Comparison of ENCODE assay signal across 8 cellular contexts in the genomic region with DNA sequence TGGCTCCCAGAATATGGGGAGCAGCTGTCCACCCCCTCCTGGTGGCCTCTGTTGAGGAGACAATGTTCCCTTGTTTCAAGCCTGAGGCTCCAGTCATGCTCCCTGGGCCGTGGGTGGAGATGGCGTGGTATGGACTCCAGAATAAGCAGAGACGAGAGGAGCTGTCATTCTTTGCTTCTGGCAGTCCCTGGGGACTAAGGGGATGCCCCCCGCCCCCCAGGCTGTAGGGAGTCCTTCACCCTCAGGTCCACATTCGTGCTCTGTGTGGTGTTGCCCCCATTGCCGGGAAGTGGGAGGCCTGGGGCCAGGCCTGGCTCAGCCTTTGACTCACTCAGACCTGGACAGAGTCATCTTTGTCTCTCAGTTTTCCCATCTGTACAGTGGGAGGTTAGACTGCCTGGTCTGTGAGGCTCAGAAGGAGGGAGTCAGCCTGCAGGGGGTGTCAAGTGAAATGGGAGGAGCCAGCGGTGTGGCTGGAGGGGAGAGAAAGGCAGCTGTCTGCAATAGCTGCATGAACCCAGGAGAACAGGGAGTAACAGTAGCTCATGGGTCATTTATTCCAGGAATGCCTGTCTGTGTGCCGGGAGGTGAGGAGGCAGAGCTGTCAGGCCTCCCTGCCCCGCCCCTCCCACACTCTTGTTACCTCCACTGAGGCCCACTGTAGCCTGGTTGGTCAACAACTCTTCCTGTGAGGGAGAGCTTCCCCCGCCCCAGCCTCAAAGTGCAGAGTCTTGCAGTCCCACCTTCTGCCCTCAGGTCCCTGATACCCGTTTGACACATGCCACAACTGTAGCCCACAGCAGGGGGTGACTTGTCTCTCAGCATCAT. TPM values are rescaled to one million over a fixed set of nuclear protein-coding genes. Genes with fewer than 3 reads are reported as not detected.
DNase-seq lines count a peak whose midpoint lies in the region; ATAC-seq and TF ChIP-seq lines count a peak whose summit lies in the region.

No MANE protein-coding gene starts in this region.

- no peaks in the 10 kb centered on the region for H3K27me3 ChIP-seq in PC-9 (ENCODE audit: insufficient read depth, low read depth)

- CTCF ChIA-PET in PC-9 (lab: Charles Lee) = interaction anchor here (0.7 kb wide), 1 partner anchor 307 kb away, joined by 3 read pairs; no protein-coding TSS in a partner anchor

- TF ChIP-seq CTCF in GM12873 (IDR thresholded peaks at IDR 0.05; ENCODE audit: insufficient read depth, low read depth, low read length, missing control alignments) (peak; percentile 11), PC-9 (conservative IDR thresholded peaks at IDR 0.05) (no peak), foreskin fibroblast (IDR thresholded peaks at IDR 0.05; ENCODE audit: low read depth, low read length) (no peak), lower leg skin (IDR thresholded peaks at IDR 0.05) (no peak)

- peaks cover 35% of the 10 kb centered on the region for H3K79me2 ChIP-seq in PC-9 (ENCODE audit: low read depth)

- peaks cover 39% of the 10 kb centered on the region for H4K20me1 ChIP-seq in PC-9 (ENCODE audit: insufficient read depth)

- BruUV-seq in PC-9 (replicated peaks; lab: Mats Ljungman, UMichigan) = no TSS peak

- no peak overlapping the region for H3K27ac ChIP-seq in PC-9

- H3K9me3 ChIP-seq in PC-9 (ENCODE audit: insufficient read depth, low read depth) = no peaks in the 10 kb centered on the region

- H3K4me2 ChIP-seq in PC-9 = peak overlapping the region; percentile 1; the same call in 1 of the 2 replicates

- POLR2A ChIA-PET in PC-9 (lab: Charles Lee; ENCODE audit: unreplicated experiment) = interaction anchor here (0.5 to 0.7 kb wide), 3 partner anchors 12 to 573 kb away, joined by 4 to 5 read pairs (median 5); no protein-coding TSS in a partner anchor

- no peak for ATAC-seq in GM18517 (IDR thresholded peaks at IDR 0.05; ENCODE audit: unreplicated experiment)

- H3K4me1 ChIP-seq in PC-9 (replicated peaks; ENCODE audit: insufficient read depth) = peaks cover 31% of the 10 kb centered on the region

- no peak for DNase-seq in PC-9
- peak; percentile 41 to 60 for DNase-seq in foreskin fibroblast
- peak in 8 of 10 donors; percentile 47 to 96 (median 71) for DNase-seq in posterior cingulate gyrus
- DNase-seq in lower leg skin (ENCODE audit: low spot score in 2 of 2) = no peak
- DNase-seq in RPMI8226 = no peak
- no peak for DNase-seq in NCI-H2196 treated with DMSO at 0.1 percent for 48 hours (lab: John Stamatoyannopoulos, UW; ENCODE audit: unreplicated experiment)

- peaks cover 10% of the 10 kb centered on the region; the same call in 1 of the 2 replicates for H3F3A ChIP-seq in PC-9 (ENCODE audit: insufficient read depth, low read depth)

- no peaks in the 10 kb centered on the region for H3K9me2 ChIP-seq in PC-9 (ENCODE audit: insufficient read depth)

- no peak for TF ChIP-seq POLR2A in lower leg skin (IDR thresholded peaks at IDR 0.05)

- H3K36me3 ChIP-seq in PC-9 (ENCODE audit: low read depth) = no peaks in the 10 kb centered on the region

- intact Hi-C loops in PC-9 (cut with micrococcal nuclease; ENCODE audit: unreplicated experiment) = no loop called here
- intact Hi-C loops in posterior cingulate gyrus (cut with DNase I) = no loop called here
- intact Hi-C loops in lower leg skin (cut with DNase I; ENCODE audit: low total_unique reads) = no loop called here

- WGBS in lower leg skin, 2 donors = 62 to 75% methylated on average over 9 to 11 of the region's 11 CpGs

- H2AFZ ChIP-seq in PC-9 = no peak overlapping the region

- H3K4me3 ChIP-seq in PC-9 = no peak overlapping the region
- H3K4me3 ChIP-seq in foreskin fibroblast (ENCODE audit: low read depth in 1 of 2, low read length in 2 of 2) = peak overlapping the region; percentile 85 to 88
- H3K4me3 ChIP-seq in lower leg skin (ENCODE audit: low read depth, poor library complexity, severe bottlenecking) = no peak overlapping the region

RNA-seq across cellular contexts. Expression of gene ARHGEF17, which starts 6.3 kb away (rescaled TPM):
- total RNA-seq in PC-9 (2021) (56.9 and 62.1 TPM in 2 replicates), lower leg skin (10 to 100 TPM; 10.2 to 18.8 (median 14.7) TPM)

RNA-seq across cellular contexts. Expression of gene P2RY6, which starts 42.2 kb away (rescaled TPM):
- total RNA-seq in PC-9 (2021) (29.7 and 34.7 TPM in 2 replicates), lower leg skin (under 1 TPM in 2 of 4 donors, not detected in 2; 0.46 to 0.81 TPM)

Comparison
In these comparisons a context has a peak if more than half of its experiments do, and no peak if none do; other contexts are left out.
1. DNase-seq: peak in foreskin fibroblast (2 of 2) and posterior cingulate gyrus (8 of 10); none in PC-9 (0 of 2), lower leg skin (0 of 2), RPMI8226 (single experiment) and NCI-H2196 treated with DMSO at 0.1 percent for 48 hours (single experiment).
2. H3K4me3 ChIP-seq: peak in foreskin fibroblast (2 of 2); none in PC-9 (single experiment) and lower leg skin (single experiment).
3. RNA of gene P2RY6, which starts 42.2 kb away (total RNA-seq): 29.7 to 34.7 TPM in PC-9; 0.46 to 0.81 TPM in lower leg skin; every median in the first group is over 10 times any median in the second.